Comparison of ENCODE assay signal across 8 cellular contexts in the genomic region with DNA sequence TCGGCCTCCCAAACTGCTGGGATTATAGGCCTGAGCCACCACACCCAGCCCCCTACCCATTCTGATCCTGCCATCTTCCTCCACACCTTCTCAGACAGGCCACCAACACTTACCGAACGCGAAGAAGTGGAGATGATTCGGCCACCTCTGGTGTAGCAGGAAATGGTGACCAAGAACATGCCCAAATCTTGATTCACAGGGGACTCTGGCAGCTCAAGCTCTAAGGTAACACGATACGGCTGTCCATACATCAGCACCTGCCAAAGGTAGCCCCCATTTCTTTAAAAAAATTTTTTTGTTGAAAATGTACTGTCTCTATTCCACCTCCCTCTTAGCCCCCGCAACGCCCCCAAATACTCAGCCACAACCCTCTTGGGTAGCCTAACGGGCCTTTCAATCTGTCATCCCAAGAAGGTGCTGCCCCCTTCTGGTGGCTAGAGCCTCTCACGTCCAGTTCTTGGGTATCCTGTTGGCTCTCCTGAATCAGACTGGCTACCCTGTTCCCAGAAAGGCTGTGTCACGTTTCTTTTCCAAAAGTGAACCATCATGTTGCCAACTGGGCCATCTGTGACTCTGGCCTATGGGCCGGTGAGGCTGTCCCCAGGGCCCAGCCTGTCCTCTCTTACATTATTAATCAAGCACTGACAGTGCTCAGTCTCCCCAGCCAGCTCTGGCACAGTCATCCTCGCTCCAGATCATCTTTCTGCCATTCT. TPM values are rescaled to one million over a fixed set of nuclear protein-coding genes. Genes with fewer than 3 reads are reported as not detected.
DNase-seq lines count a peak whose midpoint lies in the region; ATAC-seq lines count a peak whose summit lies in the region.

No MANE protein-coding gene starts in this region.

- DNase-seq in NCI-H82 (lab: John Stamatoyannopoulos, UW): peak; percentile 86
- DNase-seq in NCI-H82 treated with DMSO at 0.1 percent for 48 hours (lab: John Stamatoyannopoulos, UW; ENCODE audit: unreplicated experiment): no peak
- peak; percentile 79 for DNase-seq in NCI-H2227 (lab: John Stamatoyannopoulos, UW; ENCODE audit: unreplicated experiment)
- DNase-seq in activated CD4-positive, alpha-beta T cell treated with anti-CD3 and anti-CD28 coated beads for 24 hours (ENCODE audit: low read depth in 2 of 2): peak; percentile 60
- peak; percentile 91 for DNase-seq in cerebellum (ENCODE audit: low spot score)
- peak; percentile 74 for DNase-seq in left lobe of liver (ENCODE audit: low spot score)
- DNase-seq in stimulated activated CD4-positive, alpha-beta T cell treated with anti-CD3 and anti-CD28 coated beads, Interleukin-4, amount 100 ng/mL, for 4 hours: peak; percentile 69 to 74

- ATAC-seq in left lobe of liver (peak; percentile 97), GM19351 (IDR thresholded peaks at IDR 0.05; ENCODE audit: unreplicated experiment) (no peak)

RNA-seq across cellular contexts. Expression of a gene that starts 5.3 kb away (rescaled TPM):
- total RNA-seq in cerebellum (0.91 TPM), left lobe of liver (not detected)

RNA-seq across cellular contexts. Expression of a gene that starts 12.6 kb away (rescaled TPM):
- total RNA-seq in cerebellum (82.4 TPM), left lobe of liver (35.1 TPM)

RNA-seq across cellular contexts. Expression of a gene that starts 12.9 kb away (rescaled TPM):
- total RNA-seq in cerebellum (37.2 TPM), left lobe of liver (0.20 TPM)

RNA-seq across cellular contexts. Expression of a gene that starts 15.7 kb away (rescaled TPM):
- 35.4 TPM for total RNA-seq in cerebellum
- total RNA-seq in left lobe of liver: 30.5 TPM

RNA-seq across cellular contexts. Expression of a gene that starts 22.5 kb away (rescaled TPM):
- total RNA-seq in cerebellum (5.1 TPM), left lobe of liver (3.3 TPM)

Comparison
In these comparisons a context has a peak if more than half of its experiments do, and no peak if none do; other contexts are left out.
1. RNA of a gene that starts 12.9 kb away (total RNA-seq): 37.2 TPM in cerebellum (single experiment); 0.20 TPM in left lobe of liver (single experiment); every median in the first group is over 10 times any median in the second.